In genomic region chr15:43370310-43370974, GRCh38 we compare ENCODE assay signal across 8 cellular contexts. TPM values are rescaled to one million over a fixed set of nuclear protein-coding genes. Genes with fewer than 3 reads are reported as not detected.
A peak's percentile ranks its signal among the peaks of the same experiment; 100 is the strongest.
DNase-seq lines count a peak whose midpoint lies in the region; ATAC-seq and TF ChIP-seq lines count a peak whose summit lies in the region.

No MANE protein-coding gene starts in this region.

- peaks cover 56 to 61% (median 56%) of the 10 kb centered on the region in 3 donors for H3K4me1 Mint-ChIP-seq in T-cell
- H3K4me1 Mint-ChIP-seq in naive thymus-derived CD4-positive, alpha-beta T cell: peaks cover 39 to 69% (median 57%) of the 10 kb centered on the region in 7 donors

- peaks cover 0 to 2% of the 10 kb centered on the region in 2 donors for H3K9me3 ChIP-seq in esophagus (ENCODE audit: control insufficient read depth in 2 of 2, insufficient read depth in 1 of 2, low read depth in 1 of 2, low read length in 1 of 2)
- peaks cover 0 to 24% (median 0%) of the 10 kb centered on the region in 3 experiments for H3K9me3 ChIP-seq in naive thymus-derived CD4-positive, alpha-beta T cell (ENCODE audit: control insufficient read depth in 2 of 3, low read length in 3 of 3)

- H3K27ac ChIP-seq in esophagus (ENCODE audit: low read depth in 2 of 2, low read length in 1 of 2): peak overlapping the region; percentile 39 to 73
- peak overlapping the region; percentile 60 for H3K27ac ChIP-seq in naive thymus-derived CD4-positive, alpha-beta T cell (ENCODE audit: low read depth, low read length)

- POLR2A ChIA-PET in T-cell (lab: Charles Lee): no interaction called here
- POLR2A ChIA-PET in naive thymus-derived CD4-positive, alpha-beta T cell (lab: Charles Lee): interaction anchor here (0.6 to 1.7 kb wide), 6 partner anchors 9 to 1058 kb away, joined by 3 to 6 read pairs (median 3); no protein-coding TSS in a partner anchor

- H3K27ac Mint-ChIP-seq in T-cell: peak overlapping the region; percentile 60 to 84
- H3K27ac Mint-ChIP-seq in naive thymus-derived CD4-positive, alpha-beta T cell: peak overlapping the region; percentile 69 to 92 (median 88)

- CTCF ChIA-PET in T-cell (lab: Charles Lee): interaction anchor here in 1 of 2 donors (1.1 to 1.6 kb wide), 2 partner anchors 9 to 20 kb away, joined by 3 to 4 read pairs; no protein-coding TSS in a partner anchor
- CTCF ChIA-PET in naive thymus-derived CD4-positive, alpha-beta T cell (lab: Charles Lee): no interaction called here

- DNase-seq in ACHN (peak; percentile 20), T-cell (peak in 4 of 34 experiments; percentile 1 to 4 (median 2)), SHP77 treated with DMSO at 0.1 percent for 48 hours (lab: John Stamatoyannopoulos, UW) (no peak), NCI-H526 treated with DMSO at 0.1 percent for 48 hours (lab: John Stamatoyannopoulos, UW) (no peak)
- DNase-seq in naive thymus-derived CD4-positive, alpha-beta T cell: peak in 3 of 9 donors; percentile 1 to 30 (median 20)

- peak overlapping the region; percentile 91 for H3K4me3 ChIP-seq in GM12875 (ENCODE audit: low read depth, low read length)
- H3K4me3 ChIP-seq in esophagus (ENCODE audit: low read depth in 1 of 2, low read length in 2 of 2): peak overlapping the region; percentile 72 to 97
- H3K4me3 ChIP-seq in naive thymus-derived CD4-positive, alpha-beta T cell (ENCODE audit: low read length): peak overlapping the region; percentile 84

- peaks cover 11 to 12% of the 10 kb centered on the region in 2 donors for H3K36me3 ChIP-seq in esophagus (ENCODE audit: control insufficient read depth in 2 of 2, insufficient read depth in 2 of 2, low read length in 1 of 2)
- peaks cover 0 to 32% (median 0%) of the 10 kb centered on the region in 3 experiments for H3K36me3 ChIP-seq in naive thymus-derived CD4-positive, alpha-beta T cell (ENCODE audit: control insufficient read depth in 2 of 3, insufficient read depth in 3 of 3, low read length in 3 of 3)

- H3K4me3 Mint-ChIP-seq in T-cell: peak overlapping the region; percentile 88 to 91 (median 91)
- H3K4me3 Mint-ChIP-seq in naive thymus-derived CD4-positive, alpha-beta T cell: peak overlapping the region; percentile 87 to 96 (median 92)

- peaks cover 15 to 33% (median 21%) of the 10 kb centered on the region in 3 donors for H3K9me3 Mint-ChIP-seq in T-cell
- peaks cover 9 to 45% (median 24%) of the 10 kb centered on the region in 11 donors for H3K9me3 Mint-ChIP-seq in naive thymus-derived CD4-positive, alpha-beta T cell

- peaks cover 0 to 6% of the 10 kb centered on the region in 2 donors for H3K4me1 ChIP-seq in esophagus (ENCODE audit: control insufficient read depth in 2 of 2, insufficient read depth in 2 of 2, low read length in 1 of 2)
- peaks cover 22 to 23% of the 10 kb centered on the region in 2 donors for H3K4me1 ChIP-seq in naive thymus-derived CD4-positive, alpha-beta T cell (ENCODE audit: control insufficient read depth in 2 of 2, insufficient read depth in 2 of 2, low read length in 2 of 2)

- in situ Hi-C loops in ACHN (cut with HindIII; ENCODE audit: low pct_ligation_motif_present, low pct_unique_long_range_greater_than_20kb, low sequenced_read_pairs): no loop called here

- no peak for TF ChIP-seq CTCF in GM12875 (IDR thresholded peaks at IDR 0.05; ENCODE audit: borderline replicate concordance, insufficient read depth, low read depth, low read length)

- H3K27me3 Mint-ChIP-seq in T-cell: no peaks in the 10 kb centered on the region
- no peaks in the 10 kb centered on the region for H3K27me3 Mint-ChIP-seq in naive thymus-derived CD4-positive, alpha-beta T cell

- ATAC-seq in HG03039 (IDR thresholded peaks at IDR 0.05; ENCODE audit: unreplicated experiment) (peak; percentile 14), T-cell (replicated peaks in 1 of 4) (peak; percentile 25 to 54 (median 36))
- peak; percentile 60 for ATAC-seq in naive thymus-derived CD4-positive, alpha-beta T cell

- WGBS in esophagus, 2 donors: 2 to 3% methylated on average over 43 to 45 of the region's 45 CpGs

- H3K27me3 ChIP-seq in esophagus (ENCODE audit: control insufficient read depth in 1 of 2, insufficient read depth in 2 of 2, low read length in 2 of 2): no peaks in the 10 kb centered on the region
- no peaks in the 10 kb centered on the region for H3K27me3 ChIP-seq in naive thymus-derived CD4-positive, alpha-beta T cell (ENCODE audit: control insufficient read depth in 2 of 2, insufficient read depth in 2 of 2, low read length in 2 of 2)

- intact Hi-C loops in naive thymus-derived CD4-positive, alpha-beta T cell (cut with micrococcal nuclease): loop anchor here in 1 of 2 donors (2.0 kb wide), 1 partner anchor 140 kb away; no protein-coding TSS in a partner anchor

- peaks cover 38% of the 10 kb centered on the region for H3K36me3 Mint-ChIP-seq in T-cell
- peaks cover 26 to 52% (median 40%) of the 10 kb centered on the region in 5 donors for H3K36me3 Mint-ChIP-seq in naive thymus-derived CD4-positive, alpha-beta T cell

RNA-seq across cellular contexts. Expression of gene ZSCAN29, which starts 0.4 kb away (rescaled TPM):
- 10 to 100 TPM; 16.6 to 38.3 (median 32.2) TPM for total RNA-seq in T-cell
- polyA plus RNA-seq in esophagus: 1 to 10 TPM; 5.3 to 6.3 TPM
- 10 to 100 TPM; 12.9 to 36.9 (median 33.6) TPM for total RNA-seq in naive thymus-derived CD4-positive, alpha-beta T cell
- 1 to 10 TPM; 3.1 to 7.8 TPM for polyA plus RNA-seq in naive thymus-derived CD4-positive, alpha-beta T cell

RNA-seq across cellular contexts. Expression of gene TUBGCP4, which starts 0.5 kb away (rescaled TPM):
- total RNA-seq in T-cell: 10 to 100 TPM; 10.4 to 24.3 (median 21.3) TPM
- polyA plus RNA-seq in esophagus: 1 to 10 TPM; 4.8 to 5.3 TPM
- total RNA-seq in naive thymus-derived CD4-positive, alpha-beta T cell: 10 to 100 TPM; 10.9 to 34.7 (median 17.7) TPM
- 10 to 100 TPM in 1 of 2 donors, 1 to 10 TPM in 1; 7.7 to 15.0 TPM for polyA plus RNA-seq in naive thymus-derived CD4-positive, alpha-beta T cell

RNA-seq across cellular contexts. Expression of gene LCMT2, which starts 40.1 kb away (rescaled TPM):
- 10 to 100 TPM in 3 of 5 donors, 1 to 10 TPM in 2; 9.3 to 13.6 (median 10.7) TPM for total RNA-seq in T-cell
- polyA plus RNA-seq in esophagus: 1 to 10 TPM; 5.0 to 5.5 TPM
- total RNA-seq in naive thymus-derived CD4-positive, alpha-beta T cell: 10 to 100 TPM; 10.1 to 19.1 (median 15.0) TPM
- 1 to 10 TPM; 2.9 to 6.2 TPM for polyA plus RNA-seq in naive thymus-derived CD4-positive, alpha-beta T cell
